Comparison of ENCODE assay signal across 18 cellular contexts in the genomic region with DNA sequence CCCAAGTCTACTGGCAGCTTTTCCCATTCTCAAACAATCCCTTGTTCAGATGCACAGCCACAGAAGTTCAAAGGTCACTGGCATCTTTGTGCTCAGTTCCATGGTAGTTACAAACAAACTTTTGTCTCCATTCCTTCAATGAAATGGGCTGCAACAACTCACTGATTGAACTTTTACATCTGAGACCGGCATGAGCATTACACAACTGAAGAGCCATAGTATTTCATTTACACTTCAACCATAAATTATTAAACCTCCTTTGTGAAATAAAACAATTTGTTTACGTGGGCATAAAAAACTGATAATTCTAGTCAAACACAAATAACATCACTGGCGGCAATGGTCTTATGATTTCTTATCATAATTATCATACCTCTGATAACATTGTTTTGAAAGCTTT.
DNase-seq lines count a peak whose midpoint lies in the region; ATAC-seq, FAIRE-seq and TF ChIP-seq lines count a peak whose summit lies in the region.
"Had no signal": no experiment of that assay in that cellular context is flagged by ENCODE, and none has a peak within 500 bp of the region (broad histone marks: within the 10 kb centered on the region; RNA-seq: fewer than 3 reads in every experiment).

No MANE protein-coding gene starts in this region.

- H3K27me3 Mint-ChIP-seq in endothelial cell (ENCODE audit: unreplicated experiment), result peaks cover 1% of the 10 kb centered on the region
- H3K27me3 Mint-ChIP-seq: naive B cell had no signal

- no peak for TF ChIP-seq CTCF in endothelial cell (IDR thresholded peaks at IDR 0.05; ENCODE audit: unreplicated experiment)
- no peak for TF ChIP-seq CTCF in hepatocyte (IDR thresholded peaks at IDR 0.05; ENCODE audit: poor library complexity)

- no peaks in the 10 kb centered on the region for H3K36me3 ChIP-seq in small intestine (ENCODE audit: control insufficient read depth in 2 of 2, insufficient read depth in 2 of 2, low read length in 2 of 2)
- no peaks in the 10 kb centered on the region for H3K36me3 ChIP-seq in hepatocyte (replicated peaks; ENCODE audit: insufficient read depth, low read depth)
- H3K36me3 ChIP-seq: esophagus muscularis mucosa had no signal

- H3K4me3 ChIP-seq in small intestine (ENCODE audit: low read depth in 1 of 2, low read length in 2 of 2), result no peak overlapping the region
- H3K4me3 ChIP-seq in hepatocyte, result no peak overlapping the region
- H3K4me3 ChIP-seq: esophagus muscularis mucosa had no signal

- no peaks in the 10 kb centered on the region for H3K36me3 Mint-ChIP-seq in endothelial cell (ENCODE audit: low read depth, unreplicated experiment)

- no peak for FAIRE-seq in small intestine (lab: Jason Lieb, UNC)
- FAIRE-seq: GM12892 had no signal

- no peaks in the 10 kb centered on the region for H3K9me3 ChIP-seq in small intestine (ENCODE audit: control insufficient read depth, low read depth)
- H3K9me3 ChIP-seq in hepatocyte (ENCODE audit: low read depth), result no peaks in the 10 kb centered on the region
- H3K9me3 ChIP-seq: esophagus muscularis mucosa had no signal

- no peaks in the 10 kb centered on the region for H3K4me1 ChIP-seq in small intestine (ENCODE audit: control insufficient read depth in 2 of 2, insufficient read depth in 1 of 2, low read depth in 1 of 2, low read length in 1 of 2)
- H3K4me1 ChIP-seq in hepatocyte (ENCODE audit: insufficient read depth), result peaks cover 6% of the 10 kb centered on the region

- WGBS in small intestine, 3 donors, result 13 to 66% (median 35%) methylated on average over 3 of the region's 3 CpGs
- WGBS in hepatocyte (ENCODE audit: low lambda C conversion rate, missing lambda C conversion rate), result 59% methylated on average over 3 of the region's 3 CpGs

- no peak overlapping the region for H3K27ac ChIP-seq in small intestine (ENCODE audit: low read depth in 1 of 2, low read length in 1 of 2)
- no peak overlapping the region for H3K27ac ChIP-seq in hepatocyte
- H3K27ac ChIP-seq: esophagus muscularis mucosa had no signal

- no peaks in the 10 kb centered on the region for H3K9me3 Mint-ChIP-seq in endothelial cell (ENCODE audit: unreplicated experiment)

- DNase-seq in LHCN-M2 (ENCODE audit: low read depth) (peak; percentile 22), endothelial cell (ENCODE audit: low spot score) (no peak), medulla oblongata (ENCODE audit: extremely low spot score) (peak; percentile 95), small intestine (peak; percentile 41), COR-L47 (lab: John Stamatoyannopoulos, UW) (no peak), SW480 (ENCODE audit: low spot score) (no peak), hepatocyte (ENCODE audit: low spot score) (no peak)
- DNase-seq: activated gamma-delta T cell treated with Interleukin-2 at 50 U/mL for 16 hours, Calu3, Karpas-422, kidney glomerular epithelial cell, naive B cell, NCI-H1436, Right ventricle myocardium superior, T-helper 2 cell had no signal

- ATAC-seq in GM21367 (IDR thresholded peaks at IDR 0.05; ENCODE audit: unreplicated experiment), result no peak

- no peak overlapping the region for H3K4me2 ChIP-seq in hepatocyte

- H3K27me3 ChIP-seq in small intestine (ENCODE audit: control insufficient read depth in 2 of 2, insufficient read depth in 2 of 2, low read length in 2 of 2), result no peaks in the 10 kb centered on the region
- H3K27me3 ChIP-seq in hepatocyte, result no peaks in the 10 kb centered on the region
- H3K27me3 ChIP-seq: esophagus muscularis mucosa had no signal

- no peaks in the 10 kb centered on the region for H3K9me2 ChIP-seq in hepatocyte (replicated peaks; ENCODE audit: insufficient read depth)

- peaks cover 15% of the 10 kb centered on the region for H3K4me1 Mint-ChIP-seq in endothelial cell (ENCODE audit: unreplicated experiment)

- no peaks in the 10 kb centered on the region for H4K20me1 ChIP-seq in hepatocyte (ENCODE audit: insufficient read depth, poor library complexity, severe bottlenecking)

- H3K27ac Mint-ChIP-seq in endothelial cell (ENCODE audit: unreplicated experiment), result peak overlapping the region; percentile 32

- H3K4me3 Mint-ChIP-seq in endothelial cell (ENCODE audit: unreplicated experiment), result no peak overlapping the region
- H3K4me3 Mint-ChIP-seq: naive B cell had no signal

- no peak overlapping the region for H2AFZ ChIP-seq in hepatocyte

- peaks cover 96% of the 10 kb centered on the region for H3K79me2 ChIP-seq in hepatocyte

Comparison
In these comparisons a context has a peak if more than half of its experiments do, and no peak if none do; other contexts are left out.
1. DNase-seq: peak in LHCN-M2 (single experiment), medulla oblongata (single experiment) and small intestine (single experiment); none in endothelial cell (single experiment), COR-L47 (single experiment), SW480 (single experiment) and hepatocyte (single experiment).